1 cellular context compared by ENCODE assay signal in the genomic region with DNA sequence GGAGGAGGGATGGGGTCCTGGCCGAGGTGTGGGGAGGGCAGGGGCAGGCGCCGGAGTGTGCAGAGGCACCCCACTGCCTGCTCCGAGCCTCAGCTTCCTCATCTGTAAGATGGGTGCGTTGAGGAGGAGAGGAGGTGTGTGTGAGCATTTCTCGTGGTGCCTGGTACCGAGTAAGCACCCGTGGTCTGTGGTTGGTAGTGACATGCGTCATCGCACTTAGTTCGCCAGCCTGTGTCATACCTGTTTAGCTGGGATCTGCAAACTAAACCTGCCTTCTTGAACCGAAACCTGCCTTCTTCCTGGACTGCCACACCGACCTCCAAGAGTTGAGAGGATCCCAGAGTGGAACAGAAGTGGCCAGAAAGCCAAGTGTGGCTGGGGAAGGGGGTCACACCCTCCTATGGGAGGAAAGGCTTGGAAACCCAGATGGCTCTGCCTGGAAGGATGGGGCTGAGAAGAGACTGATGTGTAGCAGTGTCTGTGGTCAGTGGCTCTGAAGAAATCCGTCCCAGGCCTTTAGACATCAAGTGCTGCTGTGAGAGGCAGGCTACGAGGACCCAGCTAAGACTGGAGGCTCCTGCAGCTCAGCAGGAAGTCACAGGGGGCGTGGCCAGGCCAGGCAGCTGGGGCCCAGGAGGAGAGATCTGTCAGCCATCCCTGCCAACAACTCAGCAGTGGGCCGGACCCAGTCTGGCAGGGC.
TF ChIP-seq lines count a peak whose summit lies in the region.

No MANE protein-coding gene starts in this region.

TF ChIP-seq in H1, 55 proteins besides CTCF, POLR2A, EP300 and RAD21 (continued from another document):
- TF ChIP-seq, protein P1, sequence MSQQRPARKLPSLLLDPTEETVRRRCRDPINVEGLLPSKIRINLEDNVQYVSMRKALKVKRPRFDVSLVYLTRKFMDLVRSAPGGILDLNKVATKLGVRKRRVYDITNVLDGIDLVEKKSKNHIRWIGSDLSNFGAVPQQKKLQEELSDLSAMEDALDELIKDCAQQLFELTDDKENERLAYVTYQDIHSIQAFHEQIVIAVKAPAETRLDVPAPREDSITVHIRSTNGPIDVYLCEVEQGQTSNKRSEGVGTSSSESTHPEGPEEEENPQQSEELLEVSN (IDR thresholded peaks at IDR 0.05) = no peak
- TF ChIP-seq NRF1 (IDR thresholded peaks at IDR 0.05; ENCODE audit: low read depth, low read length) = no peak
- TF ChIP-seq BRCA1 (IDR thresholded peaks at IDR 0.05; ENCODE audit: low read depth, low read length) = no peak
- no peak for TF ChIP-seq SRF (IDR thresholded peaks at IDR 0.05; ENCODE audit: low read depth, low read length)
- TF ChIP-seq KDM5A (IDR thresholded peaks at IDR 0.05; ENCODE audit: low read length) = no peak
- TF ChIP-seq ZNF274 (IDR thresholded peaks at IDR 0.05; ENCODE audit: borderline replicate concordance, extremely low read depth, low read length) = no peak
- TF ChIP-seq CBX8 (IDR thresholded peaks at IDR 0.05; ENCODE audit: borderline replicate concordance, low read depth, low read length) = no peak
- no peak for TF ChIP-seq EGR1 (IDR thresholded peaks at IDR 0.05; ENCODE audit: borderline replicate concordance, low read depth, low read length)
- TF ChIP-seq MAFK (IDR thresholded peaks at IDR 0.05; ENCODE audit: low read depth, low read length) = no peak
- TF ChIP-seq, protein P2, sequence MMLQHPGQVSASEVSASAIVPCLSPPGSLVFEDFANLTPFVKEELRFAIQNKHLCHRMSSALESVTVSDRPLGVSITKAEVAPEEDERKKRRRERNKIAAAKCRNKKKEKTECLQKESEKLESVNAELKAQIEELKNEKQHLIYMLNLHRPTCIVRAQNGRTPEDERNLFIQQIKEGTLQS (IDR thresholded peaks at IDR 0.05; ENCODE audit: insufficient read depth, low read depth, low read length) = no peak
